Comparison of ENCODE assay signal across 8 cellular contexts in the genomic region with DNA sequence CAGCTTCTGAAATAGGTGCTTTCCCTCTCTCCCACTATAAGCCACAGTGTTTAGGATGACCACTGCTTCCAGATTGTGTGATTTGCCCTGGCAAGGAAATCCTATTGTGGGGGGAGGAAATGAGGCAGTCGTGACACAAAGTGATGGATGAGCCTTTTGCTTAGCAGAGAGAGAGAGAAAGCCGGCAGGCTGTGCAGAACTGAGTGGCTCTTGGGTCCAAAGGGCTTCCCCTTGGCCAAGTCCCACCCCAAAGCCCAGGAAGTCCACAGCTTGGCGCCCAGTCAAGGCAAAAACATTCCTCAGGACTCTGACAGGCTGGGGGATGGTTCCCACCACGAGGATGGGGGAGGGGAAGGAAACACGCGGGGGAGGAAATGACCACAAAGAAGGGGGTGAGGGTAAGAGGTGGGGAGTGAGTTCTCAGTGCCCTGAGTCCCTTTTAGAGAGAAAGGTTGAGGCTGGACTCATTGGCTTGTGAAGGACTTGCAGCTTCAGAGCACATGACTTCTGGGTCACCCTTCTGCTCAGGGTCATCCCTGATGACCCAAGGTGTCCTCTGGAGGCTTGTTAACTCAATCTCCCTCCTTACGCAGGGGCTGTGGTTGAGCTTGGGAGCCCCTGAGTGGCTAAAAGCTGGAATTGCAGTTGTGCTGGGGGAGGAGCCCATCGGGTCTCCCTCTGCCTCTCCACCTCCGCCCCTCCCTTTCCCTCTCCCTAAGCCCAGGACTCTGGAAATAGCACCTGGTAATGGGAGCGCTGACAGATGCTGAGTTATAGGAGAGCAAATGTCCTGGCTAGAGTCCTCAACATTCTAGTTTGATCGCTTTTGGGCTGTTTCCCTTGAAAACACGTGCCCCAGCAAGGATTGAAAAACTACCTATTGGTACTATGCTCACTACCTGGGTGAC. TPM values are rescaled to one million over a fixed set of nuclear protein-coding genes. Genes with fewer than 3 reads are reported as not detected.
DNase-seq lines count a peak whose midpoint lies in the region; ATAC-seq and TF ChIP-seq lines count a peak whose summit lies in the region.

No MANE protein-coding gene starts in this region.

- no peaks in the 10 kb centered on the region for H3K27me3 Mint-ChIP-seq in CD4-positive, alpha-beta memory T cell
- peaks cover 2% of the 10 kb centered on the region for H3K27me3 Mint-ChIP-seq in activated naive CD8-positive, alpha-beta T cell treated with anti-CD3 and anti-CD28 coated beads, Interleukin-2, amount 50 U/mL, for 24 hours
- peaks cover 7% of the 10 kb centered on the region for H3K27me3 Mint-ChIP-seq in glutamatergic neuron (ENCODE audit: unreplicated experiment)
- H3K27me3 Mint-ChIP-seq in osteocyte (ENCODE audit: unreplicated experiment), result no peaks in the 10 kb centered on the region

- H3K9me3 Mint-ChIP-seq in CD4-positive, alpha-beta memory T cell, result no peaks in the 10 kb centered on the region
- H3K9me3 Mint-ChIP-seq in activated naive CD8-positive, alpha-beta T cell treated with anti-CD3 and anti-CD28 coated beads, Interleukin-2, amount 50 U/mL, for 24 hours, result no peaks in the 10 kb centered on the region
- H3K9me3 Mint-ChIP-seq in glutamatergic neuron (ENCODE audit: unreplicated experiment) (peaks cover 5% of the 10 kb centered on the region), osteocyte (ENCODE audit: unreplicated experiment) (no peaks in the 10 kb centered on the region)

- peaks cover 58 to 74% (median 69%) of the 10 kb centered on the region in 4 donors for H3K4me1 Mint-ChIP-seq in CD4-positive, alpha-beta memory T cell
- peaks cover 73% of the 10 kb centered on the region for H3K4me1 Mint-ChIP-seq in activated naive CD8-positive, alpha-beta T cell treated with anti-CD3 and anti-CD28 coated beads, Interleukin-2, amount 50 U/mL, for 24 hours
- H3K4me1 Mint-ChIP-seq in glutamatergic neuron (ENCODE audit: low read depth, unreplicated experiment) (peaks cover 46% of the 10 kb centered on the region), osteocyte (ENCODE audit: unreplicated experiment) (peaks cover 67% of the 10 kb centered on the region)

- H3K9me3 ChIP-seq in CD4-positive, alpha-beta memory T cell (ENCODE audit: control insufficient read depth in 1 of 2, low read length in 2 of 2), result no peaks in the 10 kb centered on the region
- no peaks in the 10 kb centered on the region for H3K9me3 ChIP-seq in SK-N-MC (ENCODE audit: low read depth, low read length)

- H3K27ac ChIP-seq in CD4-positive, alpha-beta memory T cell (ENCODE audit: low read depth, low read length), result peak overlapping the region; percentile 51
- peak overlapping the region; percentile 95 for H3K27ac ChIP-seq in SK-N-MC

- H3K9ac ChIP-seq in SK-N-MC (ENCODE audit: insufficient read length), result peak overlapping the region; percentile 52

- H3K27me3 ChIP-seq in CD4-positive, alpha-beta memory T cell (ENCODE audit: insufficient read depth, low read length), result no peaks in the 10 kb centered on the region

- peak; percentile 63 to 73 (median 68) for DNase-seq in CD4-positive, alpha-beta memory T cell
- DNase-seq in NCI-H1105 treated with DMSO at 0.1 percent for 48 hours (lab: John Stamatoyannopoulos, UW) (peak; percentile 83), SK-N-MC (ENCODE audit: low read depth, low spot score) (no peak), glutamatergic neuron (peak; percentile 82), osteocyte (ENCODE audit: extremely low spot score, unreplicated experiment) (no peak)
- DNase-seq in activated naive CD8-positive, alpha-beta T cell treated with anti-CD3 and anti-CD28 coated beads, Interleukin-2, amount 50 U/mL, for 24 hours, result peak; percentile 75

- peak; percentile 47 for ATAC-seq in GM21723 (IDR thresholded peaks at IDR 0.05; ENCODE audit: unreplicated experiment)
- peak; percentile 37 for ATAC-seq in activated naive CD8-positive, alpha-beta T cell treated with anti-CD3 and anti-CD28 coated beads, Interleukin-2, amount 50 U/mL, for 24 hours
- ATAC-seq in HG03457 (IDR thresholded peaks at IDR 0.05; ENCODE audit: unreplicated experiment), result no peak

- peak; percentile 62 for TF ChIP-seq CTCF in glutamatergic neuron (IDR thresholded peaks at IDR 0.05; ENCODE audit: partially characterized antibody, unreplicated experiment)
- peak; percentile 81 for TF ChIP-seq CTCF in osteocyte (IDR thresholded peaks at IDR 0.05)

- H3K36me3 Mint-ChIP-seq in CD4-positive, alpha-beta memory T cell, result peaks cover 0 to 5% of the 10 kb centered on the region in 2 donors
- H3K36me3 Mint-ChIP-seq in activated naive CD8-positive, alpha-beta T cell treated with anti-CD3 and anti-CD28 coated beads, Interleukin-2, amount 50 U/mL, for 24 hours (ENCODE audit: low read depth), result no peaks in the 10 kb centered on the region
- H3K36me3 Mint-ChIP-seq in glutamatergic neuron (ENCODE audit: unreplicated experiment), result no peaks in the 10 kb centered on the region
- H3K36me3 Mint-ChIP-seq in osteocyte (ENCODE audit: unreplicated experiment), result no peaks in the 10 kb centered on the region

- H3K4me1 ChIP-seq in CD4-positive, alpha-beta memory T cell (ENCODE audit: insufficient read depth, low read length), result peaks cover 77% of the 10 kb centered on the region

- POLR2A ChIA-PET in CD4-positive, alpha-beta memory T cell (lab: Charles Lee; ENCODE audit: partially characterized antibody), result interaction anchor here (0.6 to 11.1 kb wide), 21 partner anchors 8 to 372 kb away, joined by 3 to 494 read pairs (median 4); partner anchors contain the start of genes CASC3, MED24, MSL1 and NR1D1

- H3K4me3 ChIP-seq in CD4-positive, alpha-beta memory T cell (ENCODE audit: low read length in 2 of 2), result peak overlapping the region; percentile 6 to 51
- H3K4me3 ChIP-seq in SK-N-MC, result peak overlapping the region; percentile 17

- H3K4me3 Mint-ChIP-seq in CD4-positive, alpha-beta memory T cell, result peak overlapping the region; percentile 45 to 88 (median 79)
- peak overlapping the region; percentile 55 for H3K4me3 Mint-ChIP-seq in activated naive CD8-positive, alpha-beta T cell treated with anti-CD3 and anti-CD28 coated beads, Interleukin-2, amount 50 U/mL, for 24 hours
- H3K4me3 Mint-ChIP-seq in glutamatergic neuron (ENCODE audit: unreplicated experiment), result peak overlapping the region; percentile 75
- peak overlapping the region; percentile 26 for H3K4me3 Mint-ChIP-seq in osteocyte (ENCODE audit: unreplicated experiment)

- H3K36me3 ChIP-seq in CD4-positive, alpha-beta memory T cell (ENCODE audit: insufficient read depth, low read length), result no peaks in the 10 kb centered on the region
- H3K36me3 ChIP-seq in SK-N-MC (ENCODE audit: insufficient read depth, low read length), result no peaks in the 10 kb centered on the region

- peak overlapping the region; percentile 69 to 100 (median 98) for H3K27ac Mint-ChIP-seq in CD4-positive, alpha-beta memory T cell
- peak overlapping the region; percentile 77 for H3K27ac Mint-ChIP-seq in activated naive CD8-positive, alpha-beta T cell treated with anti-CD3 and anti-CD28 coated beads, Interleukin-2, amount 50 U/mL, for 24 hours
- H3K27ac Mint-ChIP-seq in glutamatergic neuron (ENCODE audit: unreplicated experiment) (peak overlapping the region; percentile 49), osteocyte (ENCODE audit: unreplicated experiment) (peak overlapping the region; percentile 77)

- intact Hi-C loops in CD4-positive, alpha-beta memory T cell (cut with micrococcal nuclease), result loop anchor here (1.0 kb wide), 2 partner anchors 36 to 98 kb away; no protein-coding TSS in a partner anchor

- CTCF ChIA-PET in CD4-positive, alpha-beta memory T cell (lab: Charles Lee; ENCODE audit: partially characterized antibody), result interaction anchor here (0.6 to 21.9 kb wide), 31 partner anchors 12 to 1243 kb away, joined by 3 to 543 read pairs (median 10); partner anchors contain the start of genes CASC3, CSF3, MED24 and MSL1

RNA-seq across cellular contexts. Expression of gene MSL1, which starts 10.3 kb away (rescaled TPM):
- total RNA-seq in CD4-positive, alpha-beta memory T cell, result 100 to 1,000 TPM; 130 to 133 TPM
- polyA plus RNA-seq in CD4-positive, alpha-beta memory T cell, result 1 to 10 TPM; 6.0 to 8.3 TPM
- 110 TPM for total RNA-seq in glutamatergic neuron (ENCODE audit: unreplicated experiment)
- total RNA-seq in osteocyte, result 85.9 and 86.8 TPM in 2 replicates

RNA-seq across cellular contexts. Expression of gene NR1D1, which starts 11.1 kb away (rescaled TPM):
- total RNA-seq in CD4-positive, alpha-beta memory T cell, result 10 to 100 TPM; 14.8 to 15.1 TPM
- 10 to 100 TPM in 1 of 2 donors, 1 to 10 TPM in 1; 5.7 to 12.3 TPM for polyA plus RNA-seq in CD4-positive, alpha-beta memory T cell
- total RNA-seq in glutamatergic neuron (ENCODE audit: unreplicated experiment), result 1.3 TPM
- total RNA-seq in osteocyte, result 6.1 and 6.9 TPM in 2 replicates

RNA-seq across cellular contexts. Expression of gene CASC3, which starts 28.9 kb away (rescaled TPM):
- 100 to 1,000 TPM; 142 to 146 TPM for total RNA-seq in CD4-positive, alpha-beta memory T cell
- 10 to 100 TPM; 31.1 to 54.2 TPM for polyA plus RNA-seq in CD4-positive, alpha-beta memory T cell
- 145 TPM for total RNA-seq in glutamatergic neuron (ENCODE audit: unreplicated experiment)
- total RNA-seq in osteocyte, result 87.5 and 90.9 TPM in 2 replicates

RNA-seq across cellular contexts. Expression of gene THRA, which starts 48.7 kb away (rescaled TPM):
- 10 to 100 TPM; 35.9 to 41.3 TPM for total RNA-seq in CD4-positive, alpha-beta memory T cell
- polyA plus RNA-seq in CD4-positive, alpha-beta memory T cell, result 10 to 100 TPM in 1 of 2 donors, 1 to 10 TPM in 1; 5.8 to 11.9 TPM
- total RNA-seq in glutamatergic neuron (ENCODE audit: unreplicated experiment) (17.6 TPM), osteocyte (44.6 and 46.3 TPM in 2 replicates)

RNA-seq across cellular contexts. Expression of gene MED24, which starts 57.3 kb away (rescaled TPM):
- total RNA-seq in CD4-positive, alpha-beta memory T cell, result 10 to 100 TPM; 81.1 to 93.0 TPM
- polyA plus RNA-seq in CD4-positive, alpha-beta memory T cell, result 10 to 100 TPM; 34.0 to 46.2 TPM
- 172 TPM for total RNA-seq in glutamatergic neuron (ENCODE audit: unreplicated experiment)
- 74.5 and 96.2 TPM in 2 replicates for total RNA-seq in osteocyte

Comparison
In these comparisons a context has a peak if more than half of its experiments do, and no peak if none do; other contexts are left out.
1. DNase-seq: peak in CD4-positive, alpha-beta memory T cell (5 of 5), NCI-H1105 treated with DMSO at 0.1 percent for 48 hours (single experiment), activated naive CD8-positive, alpha-beta T cell treated with anti-CD3 and anti-CD28 coated beads, Interleukin-2, amount 50 U/mL, for 24 hours (single experiment) and glutamatergic neuron (single experiment); none in SK-N-MC (single experiment) and osteocyte (single experiment).
2. H3K4me3 Mint-ChIP-seq: peak in every context shown above with its lines; median percentile 79 in CD4-positive, alpha-beta memory T cell; 75 in glutamatergic neuron; 55 in activated naive CD8-positive, alpha-beta T cell treated with anti-CD3 and anti-CD28 coated beads, Interleukin-2, amount 50 U/mL, for 24 hours; 26 in osteocyte.
3. Peak in every context shown above with its lines, with median percentiles within 50 percentile points of each other: H3K27ac Mint-ChIP-seq.